ENCODE assay signal across 9 cellular contexts in the genomic region with DNA sequence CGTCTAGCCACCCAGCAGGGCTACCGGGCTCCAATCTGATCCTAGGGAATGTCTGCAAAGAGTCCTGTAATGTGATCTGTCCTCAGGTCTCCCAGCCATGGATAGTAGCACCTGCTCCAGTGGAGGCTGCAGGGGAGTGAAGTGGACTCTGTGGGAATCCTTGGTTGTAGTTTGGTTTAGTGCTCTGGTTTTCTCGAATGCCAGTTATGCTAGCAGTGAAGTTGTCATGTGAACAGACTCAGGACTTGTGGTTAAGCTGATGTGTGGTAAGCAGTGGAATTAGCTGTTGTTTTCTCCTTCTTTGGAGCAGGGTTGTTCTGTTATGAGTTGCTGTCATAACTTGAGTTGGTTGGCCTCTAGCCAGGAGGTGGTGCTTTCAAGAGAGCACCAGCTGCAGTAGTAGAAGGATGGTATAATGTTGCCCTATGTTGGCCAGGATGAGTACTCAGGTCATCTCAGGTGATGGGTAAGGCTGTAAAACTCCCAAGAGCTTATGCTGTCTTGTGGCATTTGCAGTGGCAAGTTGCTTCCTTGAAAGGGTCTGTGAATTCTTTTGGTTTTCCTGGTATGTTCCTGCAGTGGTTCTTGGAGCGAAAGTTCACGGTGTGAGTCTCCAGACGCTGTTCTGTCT.
A peak's percentile ranks its signal among the peaks of the same experiment; 100 is the strongest.
DNase-seq lines count a peak whose midpoint lies in the region; ATAC-seq and FAIRE-seq lines count a peak whose summit lies in the region.
"Had no signal": no experiment of that assay in that cellular context is flagged by ENCODE, and none has a peak within 500 bp of the region (broad histone marks: within the 10 kb centered on the region; RNA-seq: fewer than 3 reads in every experiment).

No MANE protein-coding gene starts in this region.

- peaks cover 47 to 67% (median 67%) of the 10 kb centered on the region in 3 donors for H3K4me1 Mint-ChIP-seq in CD8-positive, alpha-beta memory T cell

- peak; percentile 89 for FAIRE-seq in HTR-8/SVneo (lab: Jason Lieb, UNC)

- peaks cover 21 to 60% (median 59%) of the 10 kb centered on the region in 3 donors for H3K36me3 Mint-ChIP-seq in CD8-positive, alpha-beta memory T cell

- H3K27me3 Mint-ChIP-seq in CD8-positive, alpha-beta memory T cell = no peaks in the 10 kb centered on the region

- CTCF ChIA-PET in CD8-positive, alpha-beta memory T cell (lab: Charles Lee) = no interaction called here

- intact Hi-C loops in left colon (cut with DNase I, micrococcal nuclease) = no loop called here

- POLR2A ChIA-PET in CD8-positive, alpha-beta memory T cell (lab: Charles Lee) = no interaction called here

- no peaks in the 10 kb centered on the region for H3K36me3 ChIP-seq in CD8-positive, alpha-beta memory T cell (ENCODE audit: insufficient read depth, low read length)
- H3K36me3 ChIP-seq: suprapubic skin had no signal

- H3K4me3 ChIP-seq in CD8-positive, alpha-beta memory T cell (ENCODE audit: low read length) = no peak overlapping the region
- H3K4me3 ChIP-seq: suprapubic skin had no signal

- peaks cover 21 to 49% (median 44%) of the 10 kb centered on the region in 5 donors for H3K9me3 Mint-ChIP-seq in CD8-positive, alpha-beta memory T cell

- ATAC-seq in left colon = peak; percentile 97
- no peak for ATAC-seq in HG02852 (IDR thresholded peaks at IDR 0.05; ENCODE audit: unreplicated experiment)

- peak overlapping the region in 6 of 7 donors; percentile 9 to 60 (median 24) for H3K4me3 Mint-ChIP-seq in CD8-positive, alpha-beta memory T cell

- peaks cover 4% of the 10 kb centered on the region for H3K9me3 ChIP-seq in CD8-positive, alpha-beta memory T cell (ENCODE audit: low read length)

- no peaks in the 10 kb centered on the region for H3K27me3 ChIP-seq in CD8-positive, alpha-beta memory T cell (ENCODE audit: insufficient read depth, low read length, poor library complexity, severe bottlenecking)
- H3K27me3 ChIP-seq: suprapubic skin had no signal

- peak overlapping the region in 4 of 8 donors; percentile 6 to 86 (median 66) for H3K27ac Mint-ChIP-seq in CD8-positive, alpha-beta memory T cell

- H3K27ac ChIP-seq in CD8-positive, alpha-beta memory T cell (ENCODE audit: low read depth, low read length) = no peak overlapping the region
- H3K27ac ChIP-seq: suprapubic skin had no signal

- peak in 2 of 5 donors; percentile 4 to 49 for DNase-seq in CD8-positive, alpha-beta memory T cell
- no peak for DNase-seq in HTR-8/SVneo (ENCODE audit: insufficient read length, low spot score)
- peak; percentile 36 to 38 for DNase-seq in activated T-cell treated with anti-CD3 and anti-CD28 coated beads, Interleukin-2, amount 50 U/mL, for 48 hours
- DNase-seq in left colon = peak; percentile 70 to 80
- DNase-seq in putamen (ENCODE audit: low spot score) = no peak
- DNase-seq in OCI-M1 (lab: John Stamatoyannopoulos, UW) = no peak
- DNase-seq in NCI-H2227 (lab: John Stamatoyannopoulos, UW; ENCODE audit: unreplicated experiment) = no peak

- peaks cover 5% of the 10 kb centered on the region for H3K4me1 ChIP-seq in CD8-positive, alpha-beta memory T cell (ENCODE audit: insufficient read depth, low read length)

Comparison
In these comparisons a context has a peak if more than half of its experiments do, and no peak if none do; other contexts are left out.
1. DNase-seq: peak in activated T-cell treated with anti-CD3 and anti-CD28 coated beads, Interleukin-2, amount 50 U/mL, for 48 hours (2 of 2) and left colon (2 of 2); none in HTR-8/SVneo (single experiment), putamen (single experiment), OCI-M1 (single experiment) and NCI-H2227 (single experiment).